ENCODE assay signal across 9 cellular contexts in genomic region chr4:163556169-163556568, GRCh38.
DNase-seq lines count a peak whose midpoint lies in the region; ATAC-seq, FAIRE-seq and TF ChIP-seq lines count a peak whose summit lies in the region.
"Had no signal": no experiment of that assay in that cellular context is flagged by ENCODE, and none has a peak within 500 bp of the region (broad histone marks: within the 10 kb centered on the region; RNA-seq: fewer than 3 reads in every experiment).

No MANE protein-coding gene starts in this region.

- SMC1A ChIA-PET in GM12878 (lab: Charles Lee; ENCODE audit: uncharacterized antibody, unreplicated experiment): interaction anchor here (0.6 to 17.5 kb wide), 38 partner anchors 9 to 1197 kb away, joined by 3 to 727 read pairs (median 4); no protein-coding TSS in a partner anchor

- TF ChIP-seq POLR2A in GM12878 (IDR thresholded peaks at IDR 0.05; ENCODE audit: low read depth, low read length) (no peak), ovary (IDR thresholded peaks at IDR 0.05) (no peak)

- H2AFZ ChIP-seq in GM12878 (ENCODE audit: control insufficient read depth, low read depth, low read length): no peak overlapping the region

- peak overlapping the region in 3 of 11 experiments; percentile 33 to 83 (median 79); a peak in 3 of 22 replicates for H3K4me2 ChIP-seq in BLaER1 treated with 17β-estradiol and CSF1 and Interleukin-3, amounts not matched to agents 10 nM and 100 nM
- H3K4me2 ChIP-seq in GM12878 (ENCODE audit: control insufficient read depth, insufficient read depth): no peak overlapping the region

- peak overlapping the region in 7 of 11 experiments; percentile 26 to 83 (median 76); a peak in 12 of 22 replicates for H3K27ac ChIP-seq in BLaER1 treated with 17β-estradiol and CSF1 and Interleukin-3, amounts not matched to agents 10 nM and 100 nM
- H3K27ac ChIP-seq in GM12878 (ENCODE audit: control insufficient read depth, insufficient read depth) (no peak overlapping the region), ovary (no peak overlapping the region)

- peak; percentile 35 for TF ChIP-seq CTCF in LNCaP clone FGC (IDR thresholded peaks at IDR 0.05; ENCODE audit: control insufficient read depth, extremely low read depth, insufficient read depth)
- TF ChIP-seq CTCF in GM12878 (IDR thresholded peaks at IDR 0.05 in 2 of 3, conservative IDR thresholded peaks at IDR 0.05 in 1 of 3; ENCODE audit: control insufficient read depth in 2 of 3, extremely low read depth in 1 of 3, insufficient read depth in 1 of 3, low read depth in 3 of 3, low read length in 3 of 3): peak; percentile 10 to 56 (median 13); a peak in 4 of 6 replicates
- TF ChIP-seq CTCF in ovary (IDR thresholded peaks at IDR 0.05): no peak

- peak; percentile 80 for TF ChIP-seq RAD21 in GM12878 (IDR thresholded peaks at IDR 0.05; ENCODE audit: insufficient read depth, low read depth, low read length)

- H4K20me1 ChIP-seq in BLaER1 treated with 17β-estradiol and CSF1 and Interleukin-3, amounts not matched to agents 10 nM and 100 nM: peaks cover 0 to 60% (median 0%) of the 10 kb centered on the region in 11 experiments; a peak in 2 of 22 replicates
- no peaks in the 10 kb centered on the region for H4K20me1 ChIP-seq in GM12878 (ENCODE audit: control insufficient read depth, insufficient read depth)

- peaks cover 0 to 15% (median 8%) of the 10 kb centered on the region in 11 experiments; a peak in 12 of 22 replicates for H3K9me3 ChIP-seq in BLaER1 treated with 17β-estradiol and CSF1 and Interleukin-3, amounts not matched to agents 10 nM and 100 nM (replicated peaks in 1 of 11)
- no peaks in the 10 kb centered on the region for H3K9me3 ChIP-seq in GM12878 (replicated peaks; ENCODE audit: control insufficient read depth, insufficient read depth, low read length)
- no peaks in the 10 kb centered on the region for H3K9me3 ChIP-seq in ovary

- POLR2A ChIA-PET in GM12878 (lab: Charles Lee): interaction anchor here (1.5 to 1.8 kb wide), 3 partner anchors 117 to 198 kb away, joined by 5 to 6 read pairs (median 5); no protein-coding TSS in a partner anchor

- CTCF ChIA-PET in GM12878 (lab: Yijun Ruan, JAX): interaction anchor here (0.7 to 15.1 kb wide), 39 partner anchors 9 to 1175 kb away, joined by 3 to 571 read pairs (median 5); partner anchors contain the start of gene TMA16

- no peak for FAIRE-seq in GM12878 (lab: Jason Lieb, UNC)

- H3K36me3 ChIP-seq in BLaER1 treated with 17β-estradiol and CSF1 and Interleukin-3, amounts not matched to agents 10 nM and 100 nM: peaks cover 0 to 65% (median 0%) of the 10 kb centered on the region in 11 experiments; a peak in 6 of 22 replicates
- no peaks in the 10 kb centered on the region for H3K36me3 ChIP-seq in GM12878 (ENCODE audit: control insufficient read depth in 2 of 2, insufficient read depth in 2 of 2, low read length in 1 of 2)
- H3K36me3 ChIP-seq in ovary: no peaks in the 10 kb centered on the region

- peaks cover 16 to 82% (median 31%) of the 10 kb centered on the region in 10 experiments for H3K4me1 ChIP-seq in BLaER1 treated with 17β-estradiol and CSF1 and Interleukin-3, amounts not matched to agents 10 nM and 100 nM
- H3K4me1 ChIP-seq in GM12878 (ENCODE audit: control insufficient read depth, insufficient read depth, low read length): peaks cover 13% of the 10 kb centered on the region
- H3K4me1 ChIP-seq in ovary (ENCODE audit: insufficient read depth): no peaks in the 10 kb centered on the region

- H3K9ac ChIP-seq in BLaER1 treated with 17β-estradiol and CSF1 and Interleukin-3, amounts not matched to agents 10 nM and 100 nM: peak overlapping the region in 3 of 11 experiments; percentile 39 to 60 (median 46); a peak in 4 of 22 replicates
- no peak overlapping the region for H3K9ac ChIP-seq in GM12878 (ENCODE audit: control insufficient read depth, insufficient read depth, low read length)

- no peak overlapping the region for H3K4me3 ChIP-seq in BLaER1 treated with 17β-estradiol and CSF1 and Interleukin-3, amounts not matched to agents 10 nM and 100 nM
- H3K4me3 ChIP-seq in LNCaP clone FGC (ENCODE audit: low read depth, low read length) (no peak overlapping the region), GM12878 (no peak overlapping the region), ovary (no peak overlapping the region)

- 3% methylated on average over 1 of the region's 1 CpG for WGBS in GM12878 (ENCODE audit: insufficient coverage, insufficient replicate concordance, low lambda C conversion rate, missing lambda C conversion rate)
- 4 to 8% (median 7%) methylated on average over 1 of the region's 1 CpG for WGBS in ovary, 3 donors

- ATAC-seq in GM21360 (IDR thresholded peaks at IDR 0.05; ENCODE audit: unreplicated experiment) (peak; percentile 40), GM12878 (peak; percentile 72), GM19452 (IDR thresholded peaks at IDR 0.05; ENCODE audit: unreplicated experiment) (no peak)

- RAD21 ChIA-PET in GM12878 (lab: Charles Lee; ENCODE audit: unreplicated experiment): interaction anchor here (0.6 to 12.0 kb wide), 31 partner anchors 29 to 1175 kb away, joined by 3 to 247 read pairs (median 5); no protein-coding TSS in a partner anchor

- no peak for DNase-seq in LNCaP clone FGC (ENCODE audit: low read depth)
- DNase-seq in GM12878 (ENCODE audit: low read depth, low spot score): no peak
- no peak for DNase-seq in amniotic stem cell (lab: John Stamatoyannopoulos, UW)
- DNase-seq in ovary: no peak
- no peak for DNase-seq in kidney glomerular epithelial cell (lab: John Stamatoyannopoulos, UW)
- DNase-seq: activated naive CD8-positive, alpha-beta T cell treated with anti-CD3 and anti-CD28 coated beads for 36 hours had no signal

- no peaks in the 10 kb centered on the region for H3K27me3 ChIP-seq in BLaER1 treated with 17β-estradiol and CSF1 and Interleukin-3, amounts not matched to agents 10 nM and 100 nM
- H3K27me3 ChIP-seq in GM12878 (replicated peaks in 1 of 2; ENCODE audit: control insufficient read depth in 2 of 2, insufficient read depth in 2 of 2, low read length in 1 of 2) (no peaks in the 10 kb centered on the region), ovary (no peaks in the 10 kb centered on the region)

- intact Hi-C loops in GM12878 (cut with micrococcal nuclease; ENCODE audit: unreplicated experiment) (loop anchor here (1.0 to 10.0 kb wide), 4 partner anchors 35 to 319 kb away; no protein-coding TSS in a partner anchor), ovary (cut with DNase I) (loop anchor here in 1 of 4 donors (10.0 kb wide), 1 partner anchor 1179 kb away; no protein-coding TSS in a partner anchor)

- TF ChIP-seq EP300 in GM12878 (IDR thresholded peaks at IDR 0.05; ENCODE audit: borderline replicate concordance in 1 of 2, control insufficient read depth in 1 of 2, low read depth in 2 of 2, low read length in 2 of 2) (no peak), ovary (IDR thresholded peaks at IDR 0.05) (no peak)

- in situ Hi-C loops in GM12878 (cut with MboI): loop anchor here (5.0 to 10.0 kb wide), 3 partner anchors 111 to 1179 kb away; no protein-coding TSS in a partner anchor

- BruUV-seq in GM12878 (replicated peaks; lab: Mats Ljungman, UMichigan): no TSS peak

- H3K79me2 ChIP-seq in GM12878 (ENCODE audit: control insufficient read depth, insufficient read depth, low read length): no peaks in the 10 kb centered on the region

TF ChIP-seq in GM12878, 131 proteins besides CTCF, POLR2A, EP300 and RAD21:
- TF ChIP-seq HSF1 (IDR thresholded peaks at IDR 0.05; ENCODE audit: low read depth, low read length): 0 out of 2 replicates have a peak, but pooled peaks have one; percentile 71
- peak; percentile 75; the same call in 1 of the 2 replicates for TF ChIP-seq SMC3 (IDR thresholded peaks at IDR 0.05; ENCODE audit: borderline replicate concordance, low read length)
- TF ChIP-seq MLLT1 (IDR thresholded peaks at IDR 0.05): no peak
TF ChIP-seq in GM12878: peak in this region for 2.

Comparison
In these comparisons a context has a peak if more than half of its experiments do, and no peak if none do; other contexts are left out.
1. H3K27ac ChIP-seq: peak in BLaER1 treated with 17β-estradiol and CSF1 and Interleukin-3, amounts not matched to agents 10 nM and 100 nM (7 of 11); none in GM12878 (single experiment) and ovary (0 of 2).
2. CTCF ChIP-seq: peak in LNCaP clone FGC (single experiment) and GM12878 (3 of 3); none in ovary (0 of 3).